ENCODE assay signal across 1 cellular context in genomic region chr7:95867309-95867708, GRCh38.
TF ChIP-seq lines count a peak whose summit lies in the region.

No MANE protein-coding gene starts in this region.

TF ChIP-seq in H1, 55 proteins besides CTCF, POLR2A, EP300 and RAD21 (continued from another document):
- no peak for TF ChIP-seq MAX (IDR thresholded peaks at IDR 0.05)
- TF ChIP-seq KDM5A (IDR thresholded peaks at IDR 0.05; ENCODE audit: low read length), result no peak
- 0 out of 2 replicates have a peak, but pooled peaks have one; percentile 5 for TF ChIP-seq CEBPB (IDR thresholded peaks at IDR 0.05; ENCODE audit: low read depth, low read length)
- peak; percentile 73 for TF ChIP-seq YY1 (IDR thresholded peaks at IDR 0.05; ENCODE audit: low read depth, low read length)
- TF ChIP-seq, protein P1, sequence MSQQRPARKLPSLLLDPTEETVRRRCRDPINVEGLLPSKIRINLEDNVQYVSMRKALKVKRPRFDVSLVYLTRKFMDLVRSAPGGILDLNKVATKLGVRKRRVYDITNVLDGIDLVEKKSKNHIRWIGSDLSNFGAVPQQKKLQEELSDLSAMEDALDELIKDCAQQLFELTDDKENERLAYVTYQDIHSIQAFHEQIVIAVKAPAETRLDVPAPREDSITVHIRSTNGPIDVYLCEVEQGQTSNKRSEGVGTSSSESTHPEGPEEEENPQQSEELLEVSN (IDR thresholded peaks at IDR 0.05), result no peak
